ENCODE assay signal across 14 cellular contexts in the genomic region with DNA sequence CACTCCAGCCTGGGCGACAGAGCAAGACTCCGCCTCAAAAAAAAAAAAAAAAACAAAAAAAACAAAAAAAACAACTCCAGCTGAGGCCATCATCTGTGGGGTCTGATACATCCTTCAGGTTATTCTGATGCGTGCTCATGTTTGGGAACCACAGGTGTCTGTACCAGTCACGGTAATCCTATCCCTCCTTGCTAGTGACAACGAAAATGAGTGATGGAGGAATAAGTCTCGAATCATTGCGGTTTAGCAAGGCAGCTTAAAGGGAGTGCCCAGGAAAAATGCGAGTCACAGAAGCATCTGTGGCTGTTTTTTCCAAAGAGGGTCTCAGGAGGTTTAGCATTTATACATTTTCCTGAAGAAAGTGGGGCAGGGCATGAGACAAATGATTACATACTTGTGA. TPM values are rescaled to one million over a fixed set of nuclear protein-coding genes. Genes with fewer than 3 reads are reported as not detected.
DNase-seq lines count a peak whose midpoint lies in the region; ATAC-seq, FAIRE-seq and TF ChIP-seq lines count a peak whose summit lies in the region.
"Had no signal": no experiment of that assay in that cellular context is flagged by ENCODE, and none has a peak within 500 bp of the region (broad histone marks: within the 10 kb centered on the region; RNA-seq: fewer than 3 reads in every experiment).

No MANE protein-coding gene starts in this region.

- in situ Hi-C loops in K562 (cut with MboI) = no loop called here

- WGBS in K562 (ENCODE audit: insufficient coverage, low coverage, missing lambda C conversion rate) = 34% methylated on average over 7 of the region's 8 CpGs
- no CpG with 5 or more reads among the region's 8 CpGs for WGBS in trophoblast cell (ENCODE audit: extremely low coverage, insufficient coverage, insufficient read length)

- H3K36me3 ChIP-seq in HCT116 (ENCODE audit: control insufficient read depth in 1 of 2, insufficient read depth in 2 of 2, low read length in 2 of 2) (no peaks in the 10 kb centered on the region), K562 (ENCODE audit: control insufficient read depth, insufficient read depth, low read length) (no peaks in the 10 kb centered on the region), trophoblast cell (ENCODE audit: control insufficient read depth in 1 of 2, insufficient read depth in 2 of 2, low read length in 2 of 2) (no peaks in the 10 kb centered on the region)

- H2BK5ac ChIP-seq in trophoblast cell (ENCODE audit: low read depth, low read length, poor library complexity) = no peak overlapping the region

- no peaks in the 10 kb centered on the region for H3K9me2 ChIP-seq in HCT116 (ENCODE audit: insufficient read depth)

- H4K8ac ChIP-seq in trophoblast cell (ENCODE audit: low read depth, low read length) = no peak overlapping the region

- no peak for ATAC-seq in HCT116
- ATAC-seq in K562 = 0 out of 3 replicates have a peak, but pooled peaks have one; percentile 14
- ATAC-seq: activated CD4-positive, CD25-positive, alpha-beta regulatory T cell treated with anti-CD3 and anti-CD28 coated beads, Interleukin-2, amount 50 U/mL, for 24 hours; CD8-positive, alpha-beta T cell; effector memory CD8-positive, alpha-beta T cell; left colon had no signal

- H3K9ac ChIP-seq in HCT116 (ENCODE audit: low read length) (no peak overlapping the region), K562 (ENCODE audit: insufficient read depth in 1 of 2, low read depth in 2 of 2, low read length in 2 of 2) (no peak overlapping the region), trophoblast cell (ENCODE audit: low read length) (no peak overlapping the region)

- H3K79me1 ChIP-seq in trophoblast cell (ENCODE audit: low read length) = no peaks in the 10 kb centered on the region

- H2BK120ac ChIP-seq in trophoblast cell (ENCODE audit: insufficient read depth, low read length, poor library complexity) = no peak overlapping the region

- H3K27me3 ChIP-seq in HCT116 (ENCODE audit: insufficient read depth, low read length) (no peaks in the 10 kb centered on the region), K562 (ENCODE audit: control insufficient read depth in 2 of 2, insufficient read depth in 2 of 2, low read length in 2 of 2) (no peaks in the 10 kb centered on the region; a peak in 1 of 5 replicates), trophoblast cell (ENCODE audit: insufficient read depth, low read length) (no peaks in the 10 kb centered on the region)

- CTCF ChIA-PET in HCT116 (lab: Charles Lee) = no interaction called here
- CTCF ChIA-PET in K562 (lab: Yijun Ruan, JAX; ENCODE audit: low intra/inter-chr PET ratio) = interaction anchor here (0.5 kb wide), 1 partner anchor 427 kb away, joined by 3 read pairs; no protein-coding TSS in a partner anchor

- H4K91ac ChIP-seq in trophoblast cell (ENCODE audit: low read depth, low read length) = no peak overlapping the region

- TF ChIP-seq RAD21 in HCT116 (IDR thresholded peaks at IDR 0.05; ENCODE audit: low read depth) = no peak
- no peak for TF ChIP-seq RAD21 in K562 (CRISPR knock-in tag; conservative IDR thresholded peaks at IDR 0.05 in 1 of 2, IDR thresholded peaks at IDR 0.05 in 1 of 2)

- no peak for TF ChIP-seq EP300 in K562 (IDR thresholded peaks at IDR 0.05; ENCODE audit: low read length)

- no TSS peak for BruUV-seq in HCT116 (replicated peaks; lab: Mats Ljungman, UMichigan)
- no TSS peak for BruUV-seq in K562 (replicated peaks; lab: Mats Ljungman, UMichigan)

- POLR2A ChIA-PET in HCT116 (lab: Charles Lee) = no interaction called here
- POLR2A ChIA-PET in K562 (lab: Yijun Ruan, JAX) = interaction anchor here (1.5 kb wide), 1 partner anchor 10 kb away, joined by 4 read pairs; no protein-coding TSS in a partner anchor

- H3K14ac ChIP-seq in trophoblast cell (ENCODE audit: low read length) = no peak overlapping the region

- H2AK5ac ChIP-seq in trophoblast cell (ENCODE audit: low read length) = no peak overlapping the region

- TF ChIP-seq POLR2A in HCT116 (IDR thresholded peaks at IDR 0.05; ENCODE audit: borderline replicate concordance, extremely low read depth, insufficient read depth, insufficient read length) = no peak
- TF ChIP-seq POLR2A in K562 (conservative IDR thresholded peaks at IDR 0.05) = no peak

- RAD21 ChIA-PET in HCT116 (lab: Charles Lee; ENCODE audit: low non-redundant PET in 1 of 2, low total read pairs in 2 of 2, uncharacterized antibody in 2 of 2, unreplicated experiment in 2 of 2) = no interaction called here

- intact Hi-C loops in HCT116 (cut with micrococcal nuclease) (no loop called here), K562 (cut with micrococcal nuclease) (loop anchor here (5.0 to 10.0 kb wide), 2 partner anchors 143 to 431 kb away; no protein-coding TSS in a partner anchor), posterior vena cava (cut with DNase I) (no loop called here)

- H3K23ac ChIP-seq in trophoblast cell (ENCODE audit: low read length) = no peak overlapping the region

- TF ChIP-seq CTCF in HCT116 (IDR thresholded peaks at IDR 0.05 in 2 of 3, conservative IDR thresholded peaks at IDR 0.05 in 1 of 3; ENCODE audit: borderline replicate concordance in 1 of 3, insufficient read depth in 1 of 3, low read depth in 2 of 3, low read length in 2 of 3) (no peak), K562 (IDR thresholded peaks at IDR 0.05 in 2 of 3, conservative IDR thresholded peaks at IDR 0.05 in 1 of 3; ENCODE audit: insufficient read depth in 2 of 3, low read depth in 1 of 3, low read length in 3 of 3) (no peak)

- H3K4me1 ChIP-seq in HCT116 (ENCODE audit: control insufficient read depth in 1 of 2, insufficient read depth in 2 of 2, low read length in 2 of 2) (peaks cover 3 to 20% of the 10 kb centered on the region in 2 experiments; a peak in 3 of 4 replicates), K562 (replicated peaks in 1 of 2; ENCODE audit: control insufficient read depth in 2 of 2, insufficient read depth in 2 of 2, low read length in 2 of 2) (peaks cover 2 to 9% of the 10 kb centered on the region in 2 experiments; a peak in 2 of 5 replicates), trophoblast cell (ENCODE audit: control insufficient read depth in 1 of 2, insufficient read depth in 2 of 2, low read length in 2 of 2) (peaks cover 8 to 14% of the 10 kb centered on the region in 2 experiments)

- FAIRE-seq in K562 (lab: Jason Lieb, UNC) = no peak

- H3K9me3 ChIP-seq in HCT116 (ENCODE audit: control insufficient read depth in 1 of 2, insufficient read depth in 1 of 2, low read depth in 1 of 2, low read length in 2 of 2) = peaks cover 0 to 6% of the 10 kb centered on the region in 2 experiments; a peak in 1 of 4 replicates
- H3K9me3 ChIP-seq in K562 (replicated peaks; ENCODE audit: control insufficient read depth, insufficient read depth, low read depth, low read length) = 0 out of 2 replicates have a peak, but pooled peaks cover 2% of the 10 kb centered on the region
- peaks cover 4% of the 10 kb centered on the region for H3K9me3 ChIP-seq in trophoblast cell (ENCODE audit: insufficient read depth, low read depth, low read length)

- H3K79me2 ChIP-seq in HCT116 (ENCODE audit: insufficient read depth, low read length) = no peaks in the 10 kb centered on the region
- no peaks in the 10 kb centered on the region for H3K79me2 ChIP-seq in K562 (ENCODE audit: control insufficient read depth, insufficient read depth, low read length)
- H3K79me2 ChIP-seq in trophoblast cell (ENCODE audit: control insufficient read depth, insufficient read depth, low read length, poor library complexity) = no peaks in the 10 kb centered on the region

- H4K20me1 ChIP-seq in HCT116 (ENCODE audit: insufficient read depth) (no peaks in the 10 kb centered on the region), K562 (replicated peaks; ENCODE audit: control insufficient read depth, insufficient read depth, low read length) (no peaks in the 10 kb centered on the region)

- H3K27ac ChIP-seq in HCT116 (ENCODE audit: low read depth, low read length) (no peak overlapping the region), K562 (ENCODE audit: extremely low read depth, low read depth, low read length) (no peak overlapping the region), trophoblast cell (ENCODE audit: low read depth, low read length) (peak overlapping the region; percentile 65)

- H2BK12ac ChIP-seq in trophoblast cell (ENCODE audit: low read length) = no peak overlapping the region

- H3K18ac ChIP-seq in trophoblast cell (ENCODE audit: low read length) = no peak overlapping the region

- no peak overlapping the region for H3K4me3 ChIP-seq in HCT116 (replicated peaks in 1 of 2; ENCODE audit: low read depth in 1 of 2, low read length in 2 of 2)
- no peak overlapping the region for H3K4me3 ChIP-seq in K562
- H3K4me3 ChIP-seq in trophoblast cell (ENCODE audit: low read depth, low read length) = no peak overlapping the region

- no peaks in the 10 kb centered on the region for H3K9me1 ChIP-seq in K562 (ENCODE audit: control insufficient read depth, insufficient read depth, low read length)

- DNase-seq in HCT116 (ENCODE audit: low read depth, low spot score) (no peak), NCI-H146 treated with DMSO at 0.1 percent for 48 hours (lab: John Stamatoyannopoulos, UW; ENCODE audit: unreplicated experiment) (peak; percentile 53), K562 (ENCODE audit: extremely low read depth in 1 of 4, low spot score in 3 of 4) (no peak), trophoblast cell (no peak), DMS153 treated with DMSO at 0.1 percent for 48 hours (lab: John Stamatoyannopoulos, UW; ENCODE audit: unreplicated experiment) (no peak), HCEC 1CT (no peak), posterior vena cava (ENCODE audit: low spot score) (no peak)
- DNase-seq: activated T-cell treated with anti-CD3 and anti-CD28 coated beads, Interleukin-2, amount 50 U/mL, for 24 hours; anterior cingulate cortex; CD8-positive, alpha-beta T cell; effector memory CD8-positive, alpha-beta T cell; left colon; nephron progenitor cell had no signal

- H2AFZ ChIP-seq in HCT116 (ENCODE audit: low read depth, low read length, poor library complexity, severe bottlenecking) (peak overlapping the region; percentile 81), K562 (ENCODE audit: low read depth, low read length) (no peak overlapping the region), trophoblast cell (ENCODE audit: insufficient read depth, low read length, poor library complexity) (no peak overlapping the region)

- H3K4ac ChIP-seq in trophoblast cell (ENCODE audit: low read depth, low read length) = no peak overlapping the region

- no peak overlapping the region for H4K12ac ChIP-seq in trophoblast cell (ENCODE audit: low read depth, low read length)

- H3K4me2 ChIP-seq in HCT116 (ENCODE audit: low read length) = peak overlapping the region; percentile 48
- H3K4me2 ChIP-seq in K562 (ENCODE audit: insufficient read depth, low read length) = no peak overlapping the region
- H3K4me2 ChIP-seq in trophoblast cell (ENCODE audit: low read length) = peak overlapping the region; percentile 54

RNA-seq across cellular contexts. Expression of gene MCUR1, which starts 48.8 kb away (rescaled TPM):
- total RNA-seq in HCT116 (2021; ENCODE audit: unreplicated experiment) = 33.2 TPM
- 7.3 and 10.3 TPM in 2 replicates for polyA plus RNA-seq in HCT116 (2012)
- total RNA-seq in K562 (2011; cell fraction: chromatin; rRNA removed; ENCODE audit: low replicate concordance) = 9.3 and 14.6 TPM in 2 replicates
- 7.3 and 8.6 TPM in 2 replicates for total RNA-seq in K562 (2011; cell fraction: nucleolus; rRNA removed)
- 14.8 and 27.5 TPM in 2 replicates for total RNA-seq in K562 (2011; cell fraction: nucleoplasm; rRNA removed)
- total RNA-seq in K562 (2014; rRNA removed) = 42.2 and 42.5 TPM in 2 replicates
- total RNA-seq in K562 (2014; rRNA removed; fragmentation: Illumina TruSeq; extraction: Trizol) = 46.8 and 52.6 TPM in 2 replicates
- 52.9 and 55.5 TPM in 2 replicates for total RNA-seq in K562 (2015; rRNA removed; fragmentation: Illumina TruSeq; extraction: Trizol)
- total RNA-seq in K562 (2021) = 60.2 and 62.6 TPM in 2 replicates
- 20.5 and 27.9 TPM in 2 replicates for polyA plus RNA-seq in K562 (2011; rRNA removed)
- 17.9 and 19.6 TPM in 2 replicates for polyA plus RNA-seq in K562 (2011; cell fraction: cytosol; rRNA removed)
- polyA plus RNA-seq in K562 (2011; cell fraction: nucleus; rRNA removed) = 5.9 and 6.6 TPM in 2 replicates
- polyA plus RNA-seq in K562 (2012) = 27.9 and 32.3 TPM in 2 replicates
- polyA plus RNA-seq in K562 (2014; fragmentation: Illumina TruSeq; extraction: Trizol) = 28.8 and 34.6 TPM in 2 replicates
- polyA plus RNA-seq in K562 (2014; fragmentation: Nextera tagmentation; extraction: Ambion mirVana) = 1 to 10 TPM; 5.1 to 7.7 TPM
- polyA plus RNA-seq in K562 (2014; rRNA removed) = 35.4 and 41.4 TPM in 2 replicates
- polyA minus RNA-seq in K562 (2011; rRNA and poly(A)+ RNA removed) = 22.3 and 25.4 TPM in 2 replicates
- polyA minus RNA-seq in K562 (2011; cell fraction: cytosol; rRNA and poly(A)+ RNA removed) = 12.9 and 13.6 TPM in 2 replicates
- 5.7 and 7.9 TPM in 2 replicates for polyA minus RNA-seq in K562 (2011; cell fraction: nucleus; rRNA and poly(A)+ RNA removed)
- polyA plus RNA-seq in trophoblast cell (2013) = 23.3 and 24.2 TPM in 2 replicates
- 10 to 100 TPM; 14.3 to 24.2 TPM for total RNA-seq in posterior vena cava

RNA-seq across cellular contexts. Expression of gene RANBP9, which starts 53.9 kb away (rescaled TPM):
- 48.0 TPM for total RNA-seq in HCT116 (2021; ENCODE audit: unreplicated experiment)
- polyA plus RNA-seq in HCT116 (2012) = 27.4 and 33.4 TPM in 2 replicates
- total RNA-seq in K562 (2011; cell fraction: chromatin; rRNA removed; ENCODE audit: low replicate concordance) = 23.7 and 84.5 TPM in 2 replicates
- total RNA-seq in K562 (2011; cell fraction: nucleolus; rRNA removed) = 11.0 and 16.3 TPM in 2 replicates
- total RNA-seq in K562 (2011; cell fraction: nucleoplasm; rRNA removed) = 31.1 and 32.8 TPM in 2 replicates
- 34.7 and 36.4 TPM in 2 replicates for total RNA-seq in K562 (2014; rRNA removed)
- 64.8 and 74.0 TPM in 2 replicates for total RNA-seq in K562 (2014; rRNA removed; fragmentation: Illumina TruSeq; extraction: Trizol)
- total RNA-seq in K562 (2015; rRNA removed; fragmentation: Illumina TruSeq; extraction: Trizol) = 60.3 and 61.5 TPM in 2 replicates
- total RNA-seq in K562 (2021) = 80.4 and 87.0 TPM in 2 replicates
- 54.2 and 83.6 TPM in 2 replicates for polyA plus RNA-seq in K562 (2011; rRNA removed)
- polyA plus RNA-seq in K562 (2011; cell fraction: cytosol; rRNA removed) = 30.0 and 36.4 TPM in 2 replicates
- polyA plus RNA-seq in K562 (2011; cell fraction: nucleus; rRNA removed) = 43.2 and 52.8 TPM in 2 replicates
- polyA plus RNA-seq in K562 (2012) = 68.7 and 70.4 TPM in 2 replicates
- polyA plus RNA-seq in K562 (2014; fragmentation: Illumina TruSeq; extraction: Trizol) = 124 and 130 TPM in 2 replicates
- 10 to 100 TPM; 27.5 to 31.2 TPM for polyA plus RNA-seq in K562 (2014; fragmentation: Nextera tagmentation; extraction: Ambion mirVana)
- 51.2 and 53.5 TPM in 2 replicates for polyA plus RNA-seq in K562 (2014; rRNA removed)
- 126 and 143 TPM in 2 replicates for polyA minus RNA-seq in K562 (2011; rRNA and poly(A)+ RNA removed)
- polyA minus RNA-seq in K562 (2011; cell fraction: cytosol; rRNA and poly(A)+ RNA removed) = 54.5 and 56.1 TPM in 2 replicates
- polyA minus RNA-seq in K562 (2011; cell fraction: nucleus; rRNA and poly(A)+ RNA removed) = 19.8 and 32.3 TPM in 2 replicates
- polyA plus RNA-seq in trophoblast cell (2013) = 37.3 TPM in 2 replicates
- 10 to 100 TPM; 33.9 to 36.9 TPM for total RNA-seq in posterior vena cava
